In the genomic region with DNA sequence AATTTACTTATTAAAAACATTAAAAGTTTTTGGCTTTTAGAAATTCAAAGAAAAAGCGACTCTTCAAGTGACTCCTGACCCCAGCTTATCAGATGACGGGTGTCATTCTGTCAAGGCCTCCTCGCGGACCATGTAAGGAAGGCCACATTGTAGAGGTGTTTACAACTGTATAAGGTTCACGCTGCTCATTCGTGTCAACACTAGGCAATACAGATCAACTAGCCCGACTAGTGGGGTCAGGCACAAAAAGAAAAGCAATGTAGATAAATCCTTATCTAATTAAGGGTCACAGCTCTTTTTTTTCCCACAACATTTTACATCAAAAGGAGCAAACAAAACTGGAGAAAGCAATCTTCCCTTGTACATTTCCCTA, we compare ENCODE assay signal across 2 cellular contexts.
TF ChIP-seq lines count a peak whose summit lies in the region.

No MANE protein-coding gene starts in this region.

TF ChIP-seq in HepG2, 621 proteins besides CTCF, POLR2A, EP300 and RAD21 (continued from another document and continues in another):
- TF ChIP-seq, protein P1, sequence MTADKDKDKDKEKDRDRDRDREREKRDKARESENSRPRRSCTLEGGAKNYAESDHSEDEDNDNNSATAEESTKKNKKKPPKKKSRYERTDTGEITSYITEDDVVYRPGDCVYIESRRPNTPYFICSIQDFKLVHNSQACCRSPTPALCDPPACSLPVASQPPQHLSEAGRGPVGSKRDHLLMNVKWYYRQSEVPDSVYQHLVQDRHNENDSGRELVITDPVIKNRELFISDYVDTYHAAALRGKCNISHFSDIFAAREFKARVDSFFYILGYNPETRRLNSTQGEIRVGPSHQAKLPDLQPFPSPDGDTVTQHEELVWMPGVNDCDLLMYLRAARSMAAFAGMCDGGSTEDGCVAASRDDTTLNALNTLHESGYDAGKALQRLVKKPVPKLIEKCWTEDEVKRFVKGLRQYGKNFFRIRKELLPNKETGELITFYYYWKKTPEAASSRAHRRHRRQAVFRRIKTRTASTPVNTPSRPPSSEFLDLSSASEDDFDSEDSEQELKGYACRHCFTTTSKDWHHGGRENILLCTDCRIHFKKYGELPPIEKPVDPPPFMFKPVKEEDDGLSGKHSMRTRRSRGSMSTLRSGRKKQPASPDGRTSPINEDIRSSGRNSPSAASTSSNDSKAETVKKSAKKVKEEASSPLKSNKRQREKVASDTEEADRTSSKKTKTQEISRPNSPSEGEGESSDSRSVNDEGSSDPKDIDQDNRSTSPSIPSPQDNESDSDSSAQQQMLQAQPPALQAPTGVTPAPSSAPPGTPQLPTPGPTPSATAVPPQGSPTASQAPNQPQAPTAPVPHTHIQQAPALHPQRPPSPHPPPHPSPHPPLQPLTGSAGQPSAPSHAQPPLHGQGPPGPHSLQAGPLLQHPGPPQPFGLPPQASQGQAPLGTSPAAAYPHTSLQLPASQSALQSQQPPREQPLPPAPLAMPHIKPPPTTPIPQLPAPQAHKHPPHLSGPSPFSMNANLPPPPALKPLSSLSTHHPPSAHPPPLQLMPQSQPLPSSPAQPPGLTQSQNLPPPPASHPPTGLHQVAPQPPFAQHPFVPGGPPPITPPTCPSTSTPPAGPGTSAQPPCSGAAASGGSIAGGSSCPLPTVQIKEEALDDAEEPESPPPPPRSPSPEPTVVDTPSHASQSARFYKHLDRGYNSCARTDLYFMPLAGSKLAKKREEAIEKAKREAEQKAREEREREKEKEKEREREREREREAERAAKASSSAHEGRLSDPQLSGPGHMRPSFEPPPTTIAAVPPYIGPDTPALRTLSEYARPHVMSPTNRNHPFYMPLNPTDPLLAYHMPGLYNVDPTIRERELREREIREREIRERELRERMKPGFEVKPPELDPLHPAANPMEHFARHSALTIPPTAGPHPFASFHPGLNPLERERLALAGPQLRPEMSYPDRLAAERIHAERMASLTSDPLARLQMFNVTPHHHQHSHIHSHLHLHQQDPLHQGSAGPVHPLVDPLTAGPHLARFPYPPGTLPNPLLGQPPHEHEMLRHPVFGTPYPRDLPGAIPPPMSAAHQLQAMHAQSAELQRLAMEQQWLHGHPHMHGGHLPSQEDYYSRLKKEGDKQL (CRISPR knock-in tag; IDR thresholded peaks at IDR 0.05; ENCODE audit: low read depth) = peak; percentile 77; the same call in 1 of the 2 replicates
- TF ChIP-seq MIXL1 (CRISPR knock-in tag; IDR thresholded peaks at IDR 0.05) (peak; percentile 56), SOX6 (IDR thresholded peaks at IDR 0.05) (no peak), SOX6 (CRISPR knock-in tag; IDR thresholded peaks at IDR 0.05) (peak; percentile 89), ZNF12 (CRISPR knock-in tag; IDR thresholded peaks at IDR 0.05) (peak; percentile 77), CREM (IDR thresholded peaks at IDR 0.05) (peak; percentile 80), CREM (CRISPR knock-in tag; IDR thresholded peaks at IDR 0.05) (no peak), CREB1 (IDR thresholded peaks at IDR 0.05) (no peak), CREB1 (CRISPR knock-in tag; IDR thresholded peaks at IDR 0.05) (peak; percentile 52; the same call in 1 of the 2 replicates), ZNF253 (CRISPR knock-in tag; IDR thresholded peaks at IDR 0.05; ENCODE audit: borderline replicate concordance) (no peak), DR1 (CRISPR knock-in tag; IDR thresholded peaks at IDR 0.05) (no peak), ZNF264 (CRISPR knock-in tag; IDR thresholded peaks at IDR 0.05) (peak; percentile 28; the same call in 1 of the 2 replicates), KMT2A (CRISPR knock-in tag; IDR thresholded peaks at IDR 0.05) (no peak), TGIF2 (CRISPR knock-in tag; IDR thresholded peaks at IDR 0.05) (peak; percentile 78), TBX2 (CRISPR knock-in tag; IDR thresholded peaks at IDR 0.05; ENCODE audit: borderline replicate concordance) (peak; percentile 91; the same call in 1 of the 2 replicates), ZBTB42 (CRISPR knock-in tag; IDR thresholded peaks at IDR 0.05) (no peak), ZFP90 (CRISPR knock-in tag; IDR thresholded peaks at IDR 0.05; ENCODE audit: borderline replicate concordance) (no peak)
- TF ChIP-seq, protein P2, sequence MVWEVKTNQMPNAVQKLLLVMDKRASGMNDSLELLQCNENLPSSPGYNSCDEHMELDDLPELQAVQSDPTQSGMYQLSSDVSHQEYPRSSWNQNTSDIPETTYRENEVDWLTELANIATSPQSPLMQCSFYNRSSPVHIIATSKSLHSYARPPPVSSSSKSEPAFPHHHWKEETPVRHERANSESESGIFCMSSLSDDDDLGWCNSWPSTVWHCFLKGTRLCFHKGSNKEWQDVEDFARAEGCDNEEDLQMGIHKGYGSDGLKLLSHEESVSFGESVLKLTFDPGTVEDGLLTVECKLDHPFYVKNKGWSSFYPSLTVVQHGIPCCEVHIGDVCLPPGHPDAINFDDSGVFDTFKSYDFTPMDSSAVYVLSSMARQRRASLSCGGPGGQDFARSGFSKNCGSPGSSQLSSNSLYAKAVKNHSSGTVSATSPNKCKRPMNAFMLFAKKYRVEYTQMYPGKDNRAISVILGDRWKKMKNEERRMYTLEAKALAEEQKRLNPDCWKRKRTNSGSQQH (CRISPR knock-in tag; IDR thresholded peaks at IDR 0.05; ENCODE audit: low read depth) = 0 out of 2 replicates have a peak, but pooled peaks have one; percentile 47
- TF ChIP-seq, protein P3, sequence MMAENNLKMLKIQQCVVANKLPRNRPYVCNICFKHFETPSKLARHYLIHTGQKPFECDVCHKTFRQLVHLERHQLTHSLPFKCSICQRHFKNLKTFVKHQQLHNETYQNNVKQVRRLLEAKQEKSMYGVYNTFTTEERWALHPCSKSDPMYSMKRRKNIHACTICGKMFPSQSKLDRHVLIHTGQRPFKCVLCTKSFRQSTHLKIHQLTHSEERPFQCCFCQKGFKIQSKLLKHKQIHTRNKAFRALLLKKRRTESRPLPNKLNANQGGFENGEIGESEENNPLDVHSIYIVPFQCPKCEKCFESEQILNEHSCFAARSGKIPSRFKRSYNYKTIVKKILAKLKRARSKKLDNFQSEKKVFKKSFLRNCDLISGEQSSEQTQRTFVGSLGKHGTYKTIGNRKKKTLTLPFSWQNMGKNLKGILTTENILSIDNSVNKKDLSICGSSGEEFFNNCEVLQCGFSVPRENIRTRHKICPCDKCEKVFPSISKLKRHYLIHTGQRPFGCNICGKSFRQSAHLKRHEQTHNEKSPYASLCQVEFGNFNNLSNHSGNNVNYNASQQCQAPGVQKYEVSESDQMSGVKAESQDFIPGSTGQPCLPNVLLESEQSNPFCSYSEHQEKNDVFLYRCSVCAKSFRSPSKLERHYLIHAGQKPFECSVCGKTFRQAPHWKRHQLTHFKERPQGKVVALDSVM (CRISPR knock-in tag; IDR thresholded peaks at IDR 0.05) = no peak
- TF ChIP-seq, protein P4, sequence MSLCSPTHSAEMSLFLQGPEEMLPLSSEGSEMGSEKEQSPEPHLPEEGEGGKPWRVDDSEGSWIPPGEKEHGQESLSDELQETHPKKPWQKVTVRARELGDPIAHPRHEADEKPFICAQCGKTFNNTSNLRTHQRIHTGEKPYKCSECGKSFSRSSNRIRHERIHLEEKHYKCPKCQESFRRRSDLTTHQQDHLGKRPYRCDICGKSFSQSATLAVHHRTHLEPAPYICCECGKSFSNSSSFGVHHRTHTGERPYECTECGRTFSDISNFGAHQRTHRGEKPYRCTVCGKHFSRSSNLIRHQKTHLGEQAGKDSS (CRISPR knock-in tag; IDR thresholded peaks at IDR 0.05; ENCODE audit: borderline replicate concordance, low read depth) = no peak

TF ChIP-seq in K562, 482 proteins besides CTCF, POLR2A, EP300 and RAD21 (continued from another document and continues in another):
- TF ChIP-seq, protein P5, sequence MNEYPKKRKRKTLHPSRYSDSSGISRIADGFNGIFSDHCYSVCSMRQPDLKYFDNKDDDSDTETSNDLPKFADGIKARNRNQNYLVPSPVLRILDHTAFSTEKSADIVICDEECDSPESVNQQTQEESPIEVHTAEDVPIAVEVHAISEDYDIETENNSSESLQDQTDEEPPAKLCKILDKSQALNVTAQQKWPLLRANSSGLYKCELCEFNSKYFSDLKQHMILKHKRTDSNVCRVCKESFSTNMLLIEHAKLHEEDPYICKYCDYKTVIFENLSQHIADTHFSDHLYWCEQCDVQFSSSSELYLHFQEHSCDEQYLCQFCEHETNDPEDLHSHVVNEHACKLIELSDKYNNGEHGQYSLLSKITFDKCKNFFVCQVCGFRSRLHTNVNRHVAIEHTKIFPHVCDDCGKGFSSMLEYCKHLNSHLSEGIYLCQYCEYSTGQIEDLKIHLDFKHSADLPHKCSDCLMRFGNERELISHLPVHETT (CRISPR knock-in tag; conservative IDR thresholded peaks at IDR 0.05 in 1 of 2, IDR thresholded peaks at IDR 0.05 in 1 of 2) = 0 out of 4 replicates have a peak, but pooled peaks of 1 of the 2 experiments have one; percentile 17
- TF ChIP-seq DIDO1 (tag; IDR thresholded peaks at IDR 0.05; ENCODE audit: low read depth) (no peak), ETV6 (IDR thresholded peaks at IDR 0.05; ENCODE audit: borderline replicate concordance in 1 of 2, low read depth in 2 of 2, low read length in 1 of 2) (no peak), ETV6 (CRISPR knock-in tag; IDR thresholded peaks at IDR 0.05; ENCODE audit: borderline replicate concordance) (no peak), MEF2D (tag; conservative IDR thresholded peaks at IDR 0.05; ENCODE audit: low read depth) (no peak), SMC3 (conservative IDR thresholded peaks at IDR 0.05; ENCODE audit: insufficient read depth, low read depth, low read length) (no peak), NFXL1 (CRISPR knock-in tag; IDR thresholded peaks at IDR 0.05) (no peak), POU5F1 (IDR thresholded peaks at IDR 0.05; ENCODE audit: borderline replicate concordance, low read depth, low read length, partially characterized antibody) (no peak), ADNP (tag; IDR thresholded peaks at IDR 0.05) (no peak), PRPF4 (IDR thresholded peaks at IDR 0.05; ENCODE audit: insufficient read depth, low read depth, low read length, poor library complexity, severe bottlenecking) (no peak), CXXC5 (CRISPR knock-in tag; IDR thresholded peaks at IDR 0.05) (peak; percentile 91), ZC3H11A (IDR thresholded peaks at IDR 0.05; ENCODE audit: low read depth, low read length) (no peak), LEF1 (IDR thresholded peaks at IDR 0.05) (no peak), NCOA2 (IDR thresholded peaks at IDR 0.05; ENCODE audit: partially characterized antibody in 2 of 2) (no peak), BCOR (IDR thresholded peaks at IDR 0.05) (no peak), CBX3 (IDR thresholded peaks at IDR 0.05; ENCODE audit: borderline replicate concordance in 1 of 2, low read length in 2 of 2) (no peak), L3MBTL2 (IDR thresholded peaks at IDR 0.05) (peak; percentile 59; the same call in 1 of the 2 replicates), CBFB (CRISPR knock-in tag; IDR thresholded peaks at IDR 0.05) (no peak), ZFPM2 (CRISPR knock-in tag; IDR thresholded peaks at IDR 0.05) (no peak), BCL6 (CRISPR knock-in tag; IDR thresholded peaks at IDR 0.05) (no peak)
- TF ChIP-seq, protein P6, sequence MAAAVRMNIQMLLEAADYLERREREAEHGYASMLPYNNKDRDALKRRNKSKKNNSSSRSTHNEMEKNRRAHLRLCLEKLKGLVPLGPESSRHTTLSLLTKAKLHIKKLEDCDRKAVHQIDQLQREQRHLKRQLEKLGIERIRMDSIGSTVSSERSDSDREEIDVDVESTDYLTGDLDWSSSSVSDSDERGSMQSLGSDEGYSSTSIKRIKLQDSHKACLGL (CRISPR knock-in tag; IDR thresholded peaks at IDR 0.05; ENCODE audit: borderline replicate concordance, poor library complexity, severe bottlenecking) = no peak
- TF ChIP-seq, protein P7, sequence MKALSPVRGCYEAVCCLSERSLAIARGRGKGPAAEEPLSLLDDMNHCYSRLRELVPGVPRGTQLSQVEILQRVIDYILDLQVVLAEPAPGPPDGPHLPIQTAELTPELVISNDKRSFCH (CRISPR knock-in tag; IDR thresholded peaks at IDR 0.05) = no peak
- TF ChIP-seq, protein P7 (tag; IDR thresholded peaks at IDR 0.05) = no peak
- TF ChIP-seq, protein P8, sequence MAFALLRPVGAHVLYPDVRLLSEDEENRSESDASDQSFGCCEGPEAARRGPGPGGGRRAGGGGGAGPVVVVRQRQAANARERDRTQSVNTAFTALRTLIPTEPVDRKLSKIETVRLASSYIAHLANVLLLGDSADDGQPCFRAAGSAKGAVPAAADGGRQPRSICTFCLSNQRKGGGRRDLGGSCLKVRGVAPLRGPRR (CRISPR knock-in tag; IDR thresholded peaks at IDR 0.05) = no peak
- TF ChIP-seq, protein P9, sequence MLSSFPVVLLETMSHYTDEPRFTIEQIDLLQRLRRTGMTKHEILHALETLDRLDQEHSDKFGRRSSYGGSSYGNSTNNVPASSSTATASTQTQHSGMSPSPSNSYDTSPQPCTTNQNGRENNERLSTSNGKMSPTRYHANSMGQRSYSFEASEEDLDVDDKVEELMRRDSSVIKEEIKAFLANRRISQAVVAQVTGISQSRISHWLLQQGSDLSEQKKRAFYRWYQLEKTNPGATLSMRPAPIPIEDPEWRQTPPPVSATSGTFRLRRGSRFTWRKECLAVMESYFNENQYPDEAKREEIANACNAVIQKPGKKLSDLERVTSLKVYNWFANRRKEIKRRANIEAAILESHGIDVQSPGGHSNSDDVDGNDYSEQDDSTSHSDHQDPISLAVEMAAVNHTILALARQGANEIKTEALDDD (IDR thresholded peaks at IDR 0.05) = no peak
- TF ChIP-seq, protein P10, sequence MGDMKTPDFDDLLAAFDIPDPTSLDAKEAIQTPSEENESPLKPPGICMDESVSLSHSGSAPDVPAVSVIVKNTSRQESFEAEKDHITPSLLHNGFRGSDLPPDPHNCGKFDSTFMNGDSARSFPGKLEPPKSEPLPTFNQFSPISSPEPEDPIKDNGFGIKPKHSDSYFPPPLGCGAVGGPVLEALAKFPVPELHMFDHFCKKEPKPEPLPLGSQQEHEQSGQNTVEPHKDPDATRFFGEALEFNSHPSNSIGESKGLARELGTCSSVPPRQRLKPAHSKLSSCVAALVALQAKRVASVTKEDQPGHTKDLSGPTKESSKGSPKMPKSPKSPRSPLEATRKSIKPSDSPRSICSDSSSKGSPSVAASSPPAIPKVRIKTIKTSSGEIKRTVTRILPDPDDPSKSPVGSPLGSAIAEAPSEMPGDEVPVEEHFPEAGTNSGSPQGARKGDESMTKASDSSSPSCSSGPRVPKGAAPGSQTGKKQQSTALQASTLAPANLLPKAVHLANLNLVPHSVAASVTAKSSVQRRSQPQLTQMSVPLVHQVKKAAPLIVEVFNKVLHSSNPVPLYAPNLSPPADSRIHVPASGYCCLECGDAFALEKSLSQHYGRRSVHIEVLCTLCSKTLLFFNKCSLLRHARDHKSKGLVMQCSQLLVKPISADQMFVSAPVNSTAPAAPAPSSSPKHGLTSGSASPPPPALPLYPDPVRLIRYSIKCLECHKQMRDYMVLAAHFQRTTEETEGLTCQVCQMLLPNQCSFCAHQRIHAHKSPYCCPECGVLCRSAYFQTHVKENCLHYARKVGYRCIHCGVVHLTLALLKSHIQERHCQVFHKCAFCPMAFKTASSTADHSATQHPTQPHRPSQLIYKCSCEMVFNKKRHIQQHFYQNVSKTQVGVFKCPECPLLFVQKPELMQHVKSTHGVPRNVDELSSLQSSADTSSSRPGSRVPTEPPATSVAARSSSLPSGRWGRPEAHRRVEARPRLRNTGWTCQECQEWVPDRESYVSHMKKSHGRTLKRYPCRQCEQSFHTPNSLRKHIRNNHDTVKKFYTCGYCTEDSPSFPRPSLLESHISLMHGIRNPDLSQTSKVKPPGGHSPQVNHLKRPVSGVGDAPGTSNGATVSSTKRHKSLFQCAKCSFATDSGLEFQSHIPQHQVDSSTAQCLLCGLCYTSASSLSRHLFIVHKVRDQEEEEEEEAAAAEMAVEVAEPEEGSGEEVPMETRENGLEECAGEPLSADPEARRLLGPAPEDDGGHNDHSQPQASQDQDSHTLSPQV (IDR thresholded peaks at IDR 0.05) = peak; percentile 55; the same call in 1 of the 2 replicates
